In the genomic region with DNA sequence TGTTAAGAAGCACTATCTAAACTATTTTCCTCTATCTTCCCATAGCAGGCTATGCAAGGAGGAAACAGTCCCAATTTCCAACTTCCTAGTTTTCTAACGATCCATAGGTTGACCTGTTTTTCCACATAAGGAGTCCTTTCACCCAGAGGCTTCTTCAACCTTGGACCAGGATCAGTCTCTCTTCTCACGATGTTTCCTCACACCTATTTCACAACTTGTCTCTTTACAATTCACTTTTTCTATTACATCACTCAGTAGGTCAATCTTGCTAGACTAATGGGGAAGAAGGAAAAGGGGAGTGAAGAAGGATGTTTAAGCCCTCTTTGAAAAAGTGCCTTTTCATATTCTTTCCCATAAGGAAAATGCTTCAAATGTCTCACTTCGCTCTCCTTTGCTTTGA, we compare ENCODE assay signal across 15 cellular contexts. TPM values are rescaled to one million over a fixed set of nuclear protein-coding genes. Genes with fewer than 3 reads are reported as not detected.
DNase-seq lines count a peak whose midpoint lies in the region; ATAC-seq and TF ChIP-seq lines count a peak whose summit lies in the region.
"Had no signal": no experiment of that assay in that cellular context is flagged by ENCODE, and none has a peak within 500 bp of the region (broad histone marks: within the 10 kb centered on the region; RNA-seq: fewer than 3 reads in every experiment).

No MANE protein-coding gene starts in this region.

- no peak overlapping the region; the same call in 1 of the 2 replicates for H4K5ac ChIP-seq in IMR-90 (ENCODE audit: low read depth, low read length)

- H3K36me3 ChIP-seq in IMR-90 (ENCODE audit: control insufficient read depth, insufficient read depth, low read length): no peaks in the 10 kb centered on the region
- H3K36me3 ChIP-seq in gastroesophageal sphincter: no peaks in the 10 kb centered on the region
- no peaks in the 10 kb centered on the region for H3K36me3 ChIP-seq in sigmoid colon

- DNase-seq in IMR-90 (no peak), sigmoid colon (no peak)
- no peak for DNase-seq in effector CD8-positive, alpha-beta T cell (lab: John Stamatoyannopoulos, UW)
- no peak for DNase-seq in stimulated activated CD4-positive, alpha-beta T cell treated with anti-CD3 and anti-CD28 coated beads, Interleukin-2, amount 100 ng/mL, for 24 hours
- DNase-seq: activated effector memory CD4-positive, alpha-beta T cell treated with Interleukin-2 at 50 U/mL for 16 hours; DMS 273 treated with DMSO at 0.1 percent for 48 hours; effector memory CD8-positive, alpha-beta T cell; NCI-H1417; stimulated activated naive CD4-positive, alpha-beta T cell had no signal

- no peaks in the 10 kb centered on the region for H4K20me1 ChIP-seq in IMR-90 (ENCODE audit: insufficient read depth, low read length)

- 0 out of 2 replicates have a peak overlapping the region, but pooled peaks have one; percentile 7 for H2BK20ac ChIP-seq in IMR-90 (ENCODE audit: low read depth, low read length)

- H3K14ac ChIP-seq in IMR-90 (replicated peaks; ENCODE audit: low read depth, low read length): 0 out of 2 replicates have a peak overlapping the region, but pooled peaks have one; percentile 29

- no peak overlapping the region for H2BK5ac ChIP-seq in IMR-90 (ENCODE audit: low read depth, low read length, poor library complexity, severe bottlenecking)

- H3K79me1 ChIP-seq in IMR-90 (ENCODE audit: low read depth in 1 of 2, low read length in 2 of 2): no peaks in the 10 kb centered on the region

- dilution Hi-C loops in IMR-90 (cut with HindIII; ENCODE audit: low sequenced_read_pairs, unreplicated experiment): no loop called here

- peaks cover 5% of the 10 kb centered on the region for H3K4me1 ChIP-seq in IMR-90 (ENCODE audit: control insufficient read depth, insufficient read depth, low read length)
- H3K4me1 ChIP-seq in gastroesophageal sphincter: peaks cover 3 to 48% (median 19%) of the 10 kb centered on the region in 3 donors
- H3K4me1 ChIP-seq in sigmoid colon: peaks cover 0 to 15% (median 0%) of the 10 kb centered on the region in 4 donors

- no peaks in the 10 kb centered on the region for H3K27me3 ChIP-seq in IMR-90 (ENCODE audit: control insufficient read depth, insufficient read depth, low read length)
- no peaks in the 10 kb centered on the region for H3K27me3 ChIP-seq in gastroesophageal sphincter
- H3K27me3 ChIP-seq in sigmoid colon: no peaks in the 10 kb centered on the region

- H3K18ac ChIP-seq in IMR-90 (ENCODE audit: low read depth, low read length): peak overlapping the region; percentile 42

- H3K27ac ChIP-seq in IMR-90 (ENCODE audit: insufficient read depth, low read length): peak overlapping the region; percentile 7; the same call in 1 of the 2 replicates
- peak overlapping the region; percentile 25 for H3K27ac ChIP-seq in angular gyrus (ENCODE audit: low read depth, low read length)
- peak overlapping the region; percentile 56 to 65 (median 60) for H3K27ac ChIP-seq in gastroesophageal sphincter
- H3K27ac ChIP-seq in sigmoid colon: peak overlapping the region in 3 of 4 donors; percentile 45 to 65 (median 50)

- no peak overlapping the region for H3K4me2 ChIP-seq in IMR-90 (ENCODE audit: low read depth, low read length)

- in situ Hi-C loops in IMR-90 (cut with MboI; ENCODE audit: low sequenced_read_pairs): no loop called here

- no peak overlapping the region for H3K23ac ChIP-seq in IMR-90 (ENCODE audit: low read depth, low read length)

- 71% methylated on average over 1 of the region's 3 CpGs; no CpG with 5 or more reads in 1 of the 2 experiments for WGBS in IMR-90 (ENCODE audit: extremely low coverage in 2 of 2, insufficient read length in 1 of 2), 2 experiments
- 68 to 83% methylated on average over 2 to 3 of the region's 3 CpGs for WGBS in gastroesophageal sphincter (ENCODE audit: low coverage in 1 of 2), 2 donors
- 60 to 63% methylated on average over 3 of the region's 3 CpGs for WGBS in sigmoid colon, 2 donors

- H3K56ac ChIP-seq in IMR-90 (ENCODE audit: extremely low read depth, insufficient read depth, low read length): no peak overlapping the region

- POLR2A ChIA-PET in IMR-90 (lab: Charles Lee; ENCODE audit: unreplicated experiment): no interaction called here

- no peak overlapping the region for H2BK120ac ChIP-seq in IMR-90 (ENCODE audit: low read depth, low read length)

- no peak overlapping the region for H3K4me3 ChIP-seq in IMR-90 (ENCODE audit: insufficient read depth, low read depth, low read length)
- no peak overlapping the region for H3K4me3 ChIP-seq in gastroesophageal sphincter
- no peak overlapping the region for H3K4me3 ChIP-seq in sigmoid colon

- 0 out of 3 replicates have a peak overlapping the region, but pooled peaks have one; percentile 27 for H2BK15ac ChIP-seq in IMR-90 (ENCODE audit: low read depth, low read length)

- no peak overlapping the region for H2AK5ac ChIP-seq in IMR-90 (ENCODE audit: low read depth, low read length)

- H3K9me1 ChIP-seq in IMR-90 (ENCODE audit: insufficient read depth, low read length): peaks cover 5% of the 10 kb centered on the region; the same call in 1 of the 2 replicates

- H4K8ac ChIP-seq in IMR-90 (ENCODE audit: low read depth in 2 of 2, low read length in 2 of 2): no peak overlapping the region

- TF ChIP-seq POLR2A in IMR-90 (IDR thresholded peaks at IDR 0.05; ENCODE audit: low read depth, low read length) (no peak), gastroesophageal sphincter (IDR thresholded peaks at IDR 0.05) (no peak), sigmoid colon (IDR thresholded peaks at IDR 0.05) (no peak)

- no peak overlapping the region for H2AK9ac ChIP-seq in IMR-90 (replicated peaks; ENCODE audit: low read depth, low read length, poor library complexity)

- no peak overlapping the region for H3K9ac ChIP-seq in IMR-90 (ENCODE audit: low read depth, low read length)

- no peak for TF ChIP-seq EP300 in gastroesophageal sphincter (IDR thresholded peaks at IDR 0.05)
- TF ChIP-seq EP300 in sigmoid colon (IDR thresholded peaks at IDR 0.05): no peak

- no peak for TF ChIP-seq RAD21 in IMR-90 (IDR thresholded peaks at IDR 0.05; ENCODE audit: low read length)

- H3K4ac ChIP-seq in IMR-90 (ENCODE audit: low read depth, low read length): no peak overlapping the region

- H4K91ac ChIP-seq in IMR-90 (ENCODE audit: insufficient read depth, low read depth, low read length): no peak overlapping the region

- ATAC-seq in IMR-90 (ENCODE audit: low read depth): no peak
- ATAC-seq in gastroesophageal sphincter: no peak
- no peak for ATAC-seq in GM18858 (IDR thresholded peaks at IDR 0.05; ENCODE audit: unreplicated experiment)
- ATAC-seq in GM18519 (IDR thresholded peaks at IDR 0.05; ENCODE audit: low FRiP score, unreplicated experiment): no peak
- ATAC-seq: effector memory CD8-positive, alpha-beta T cell; left colon had no signal

- CTCF ChIA-PET in IMR-90 (lab: Yijun Ruan, JAX): interaction anchor here (0.6 to 1.4 kb wide), 3 partner anchors 9 to 314 kb away, joined by 3 to 4 read pairs (median 4); no protein-coding TSS in a partner anchor

- no TSS peak for BruUV-seq in IMR-90 (replicated peaks; lab: Mats Ljungman, UMichigan)

- TF ChIP-seq CTCF in IMR-90 (conservative IDR thresholded peaks at IDR 0.05; ENCODE audit: low read depth, low read length) (no peak), gastroesophageal sphincter (IDR thresholded peaks at IDR 0.05) (no peak), sigmoid colon (IDR thresholded peaks at IDR 0.05) (no peak)

- H3K9me3 ChIP-seq in IMR-90 (ENCODE audit: control insufficient read depth, insufficient read depth, low read length): no peaks in the 10 kb centered on the region
- no peaks in the 10 kb centered on the region for H3K9me3 ChIP-seq in gastroesophageal sphincter
- H3K9me3 ChIP-seq in sigmoid colon: no peaks in the 10 kb centered on the region

- intact Hi-C loops in IMR-90 (cut with micrococcal nuclease) (no loop called here), sigmoid colon (cut with DNase I) (no loop called here)

- H2AFZ ChIP-seq in IMR-90 (replicated peaks; ENCODE audit: low read length, poor library complexity): no peak overlapping the region

TF ChIP-seq in IMR-90, 13 proteins besides CTCF, POLR2A, EP300 and RAD21:
- TF ChIP-seq CEBPB (IDR thresholded peaks at IDR 0.05; ENCODE audit: low read depth, low read length) (no peak), MAFK (IDR thresholded peaks at IDR 0.05; ENCODE audit: low read depth, low read length) (no peak), RCOR1 (IDR thresholded peaks at IDR 0.05; ENCODE audit: insufficient replicate concordance, low read length) (no peak)
TF ChIP-seq in IMR-90: peak in this region for 0.

RNA-seq across cellular contexts. Expression of gene PALMD, which starts 15.9 kb away (rescaled TPM):
- total RNA-seq in IMR-90 (2012; rRNA removed) (0.72 and 1.1 TPM in 2 replicates), gastroesophageal sphincter (10 to 100 TPM; 11.7 to 46.7 (median 23.8) TPM), sigmoid colon (10 to 100 TPM in 3 of 4 donors, 1 to 10 TPM in 1; 8.1 to 20.2 (median 11.6) TPM)
- polyA plus RNA-seq in IMR-90 (2012; rRNA removed) (0.34 and 0.51 TPM in 2 replicates), sigmoid colon (1 to 10 TPM in 2 of 3 donors, under 1 TPM in 1; 0.92 to 5.2 (median 1.2) TPM)
- polyA plus RNA-seq in IMR-90 (2012; cell fraction: cytosol; rRNA removed): 0.08 and 0.11 TPM in 2 replicates
- polyA plus RNA-seq in IMR-90 (2012; cell fraction: nucleus; rRNA removed; ENCODE audit: low replicate concordance): 0.14 and 1.2 TPM in 2 replicates
- total RNA-seq: activated CD8-positive, alpha-beta memory T cell treated with anti-CD3 and anti-CD28 coated beads for 36 hours had no signal

Comparison
In these comparisons a context has a peak if more than half of its experiments do, and no peak if none do; other contexts are left out.
1. H3K27ac ChIP-seq: peak in every context shown above with its lines; median percentile 60 in gastroesophageal sphincter; 50 in sigmoid colon; 25 in angular gyrus; 7 in IMR-90.